25 cellular contexts compared by ENCODE assay signal in genomic region chr1:90362163-90362562, GRCh38.
"Had no signal": no experiment of that assay in that cellular context is flagged by ENCODE, and none has a peak within 500 bp of the region (broad histone marks: within the 10 kb centered on the region; RNA-seq: fewer than 3 reads in every experiment).

No MANE protein-coding gene starts in this region.

- H3K36me3 ChIP-seq: colonic mucosa, esophagus squamous epithelium, gastrocnemius medialis, gastroesophageal sphincter, heart left ventricle, heart right ventricle had no signal

- H3K27ac ChIP-seq: colonic mucosa, coronary artery, dorsolateral prefrontal cortex, epithelial cell of prostate, esophagus squamous epithelium, foreskin keratinocyte, gastrocnemius medialis, gastroesophageal sphincter, heart left ventricle, heart right ventricle, hepatocyte had no signal

- DNase-seq: colonic mucosa; cortex of kidney; dermis blood vessel endothelial cell; dorsolateral prefrontal cortex; effector CD4-positive, alpha-beta T cell; effector CD8-positive, alpha-beta T cell; effector memory CD4-positive, alpha-beta T cell; effector memory CD8-positive, alpha-beta T cell; endodermal cell; erythroblast; esophagus squamous epithelium; foreskin fibroblast; foreskin keratinocyte; foreskin melanocyte; gastrocnemius medialis; glutamatergic neuron; head of caudate nucleus; heart left ventricle; heart right ventricle had no signal

- H3K4me3 Mint-ChIP-seq: dendritic cell treated with granulocyte-macrophage colony-stimulating factor and Interleukin-4, amounts not matched to agents 40 ng/mL and 50 ng/mL, for 4 days; effector memory CD8-positive, alpha-beta T cell; endodermal cell had no signal

- H3K27me3 ChIP-seq: colonic mucosa, dorsolateral prefrontal cortex, gastrocnemius medialis, gastroesophageal sphincter, heart left ventricle, heart right ventricle, hepatocyte had no signal

- H3K4me2 ChIP-seq: hepatocyte had no signal

- H3K4me1 ChIP-seq: colonic mucosa, esophagus squamous epithelium, foreskin keratinocyte, gastrocnemius medialis, gastroesophageal sphincter, heart left ventricle, heart right ventricle had no signal

- H3K79me2 ChIP-seq: hepatocyte had no signal

- H3K27ac Mint-ChIP-seq: dendritic cell treated with granulocyte-macrophage colony-stimulating factor and Interleukin-4, amounts not matched to agents 40 ng/mL and 50 ng/mL, for 4 days; effector memory CD8-positive, alpha-beta T cell; endodermal cell had no signal

- ATAC-seq: effector memory CD8-positive, alpha-beta T cell; esophagus mucosa; foreskin keratinocyte; gastrocnemius medialis; gastroesophageal sphincter; heart left ventricle; heart right ventricle had no signal

- H3K9me3 Mint-ChIP-seq: dendritic cell treated with granulocyte-macrophage colony-stimulating factor and Interleukin-4, amounts not matched to agents 40 ng/mL and 50 ng/mL, for 4 days; endodermal cell had no signal

- H2AFZ ChIP-seq: hepatocyte had no signal

- H3K4me3 ChIP-seq: colonic mucosa, coronary artery, dorsolateral prefrontal cortex, esophagus squamous epithelium, gastrocnemius medialis, gastroesophageal sphincter, heart left ventricle, heart right ventricle, hepatocyte had no signal

- H3K9me3 ChIP-seq: colonic mucosa, esophagus squamous epithelium, gastrocnemius medialis had no signal
